In genomic region chr15:38253448-38253847, GRCh38 we compare ENCODE assay signal across 8 cellular contexts. TPM values are rescaled to one million over a fixed set of nuclear protein-coding genes. Genes with fewer than 3 reads are reported as not detected.
DNase-seq lines count a peak whose midpoint lies in the region; ATAC-seq and TF ChIP-seq lines count a peak whose summit lies in the region.

No MANE protein-coding gene starts in this region.

- peaks cover 44% of the 10 kb centered on the region for H3K4me1 Mint-ChIP-seq in HFFc6 (ENCODE audit: low read depth)
- peaks cover 23% of the 10 kb centered on the region for H3K4me1 Mint-ChIP-seq in activated CD8-positive, alpha-beta T cell treated with anti-CD3 and anti-CD28 coated beads for 36 hours (ENCODE audit: low read depth)

- DNase-seq in AG20443 (ENCODE audit: low spot score) (peak; percentile 15), HFFc6 (peak; percentile 69), fibroblast of villous mesenchyme (ENCODE audit: low read depth) (peak; percentile 64), prostate gland (ENCODE audit: low spot score) (peak; percentile 20), NCI-H1417 treated with DMSO at 0.1 percent for 48 hours (lab: John Stamatoyannopoulos, UW) (no peak)
- peak; percentile 18 for DNase-seq in activated CD8-positive, alpha-beta T cell treated with anti-CD3 and anti-CD28 coated beads for 36 hours

- peak overlapping the region; percentile 95 for H3K27ac Mint-ChIP-seq in HFFc6
- H3K27ac Mint-ChIP-seq in activated CD8-positive, alpha-beta T cell treated with anti-CD3 and anti-CD28 coated beads for 36 hours: peak overlapping the region; percentile 58

- H3K4me3 Mint-ChIP-seq in HFFc6: peak overlapping the region; percentile 99
- peak overlapping the region; percentile 80 for H3K4me3 Mint-ChIP-seq in activated CD8-positive, alpha-beta T cell treated with anti-CD3 and anti-CD28 coated beads for 36 hours

- H3K4me1 ChIP-seq in prostate gland (replicated peaks): no peaks in the 10 kb centered on the region

- CTCF ChIA-PET in activated CD8-positive, alpha-beta T cell treated with anti-CD3 and anti-CD28 coated beads for 36 hours (lab: Charles Lee): interaction anchor here (0.9 to 1.7 kb wide), 3 partner anchors 13 to 437 kb away, joined by 4 to 7 read pairs (median 4); no protein-coding TSS in a partner anchor

- no peak for ATAC-seq in activated CD8-positive, alpha-beta T cell treated with anti-CD3 and anti-CD28 coated beads for 36 hours
- ATAC-seq in HG02884 (IDR thresholded peaks at IDR 0.05; ENCODE audit: unreplicated experiment): no peak
- no peak for ATAC-seq in GM18870 (IDR thresholded peaks at IDR 0.05; ENCODE audit: unreplicated experiment)

- no peaks in the 10 kb centered on the region for H3K27me3 ChIP-seq in prostate gland (replicated peaks; ENCODE audit: insufficient read depth)

- H3K9me3 ChIP-seq in prostate gland: no peaks in the 10 kb centered on the region

- H3K36me3 ChIP-seq in prostate gland: no peaks in the 10 kb centered on the region

- POLR2A ChIA-PET in activated CD8-positive, alpha-beta T cell treated with anti-CD3 and anti-CD28 coated beads for 36 hours (lab: Charles Lee): no interaction called here

- intact Hi-C loops in activated CD8-positive, alpha-beta T cell treated with anti-CD3 and anti-CD28 coated beads for 36 hours (cut with micrococcal nuclease): loop anchor here (10.0 kb wide), 2 partner anchors 61 to 189 kb away; no protein-coding TSS in a partner anchor
- intact Hi-C loops in prostate gland (cut with DNase I): loop anchor here (5.0 kb wide), 2 partner anchors 99 to 181 kb away; no protein-coding TSS in a partner anchor

- peak overlapping the region; percentile 93 to 97 for H3K27ac ChIP-seq in prostate gland

- peaks cover 4% of the 10 kb centered on the region for H3K27me3 Mint-ChIP-seq in HFFc6 (ENCODE audit: insufficient read depth)
- H3K27me3 Mint-ChIP-seq in activated CD8-positive, alpha-beta T cell treated with anti-CD3 and anti-CD28 coated beads for 36 hours: peaks cover 29% of the 10 kb centered on the region

- TF ChIP-seq CTCF in HFFc6 (IDR thresholded peaks at IDR 0.05) (no peak), fibroblast of villous mesenchyme (IDR thresholded peaks at IDR 0.05; ENCODE audit: insufficient read depth, low read depth, low read length) (no peak), prostate gland (IDR thresholded peaks at IDR 0.05) (no peak)
- TF ChIP-seq CTCF in activated CD8-positive, alpha-beta T cell treated with anti-CD3 and anti-CD28 coated beads for 36 hours (IDR thresholded peaks at IDR 0.05): no peak

- TF ChIP-seq POLR2A in prostate gland (IDR thresholded peaks at IDR 0.05): peak; percentile 9

- WGBS in prostate gland: 0% methylated on average over 5 of the region's 5 CpGs

- no peaks in the 10 kb centered on the region for H3K9me3 Mint-ChIP-seq in HFFc6
- no peaks in the 10 kb centered on the region for H3K9me3 Mint-ChIP-seq in activated CD8-positive, alpha-beta T cell treated with anti-CD3 and anti-CD28 coated beads for 36 hours

- peaks cover 15% of the 10 kb centered on the region for H3K36me3 Mint-ChIP-seq in HFFc6 (ENCODE audit: low read depth)
- no peaks in the 10 kb centered on the region for H3K36me3 Mint-ChIP-seq in activated CD8-positive, alpha-beta T cell treated with anti-CD3 and anti-CD28 coated beads for 36 hours (ENCODE audit: low read depth)

- H3K4me3 ChIP-seq in fibroblast of villous mesenchyme (ENCODE audit: low read depth, low read length): peak overlapping the region; percentile 96
- H3K4me3 ChIP-seq in prostate gland: peak overlapping the region; percentile 86 to 94

RNA-seq across cellular contexts. Expression of gene SPRED1, which starts 0.8 kb away (rescaled TPM):
- 10 to 100 TPM; 39.9 to 46.0 (median 41.7) TPM for total RNA-seq in HFFc6 (2021; fragmentation: NEBNext Ultra II Directional; extraction: Animal tissue kit (Norgen Biotek cat#: 25700))
- total RNA-seq in activated CD8-positive, alpha-beta T cell treated with anti-CD3 and anti-CD28 coated beads for 36 hours: under 1 TPM; 0.77 to 0.96 TPM
- total RNA-seq in fibroblast of villous mesenchyme: 45.4 and 55.7 TPM in 2 replicates
- total RNA-seq in prostate gland: 10 to 100 TPM in 1 of 2 donors, 1 to 10 TPM in 1; 9.5 to 13.3 TPM

Comparison
In these comparisons a context has a peak if more than half of its experiments do, and no peak if none do; other contexts are left out.
1. RNA of gene SPRED1, which starts 0.8 kb away (total RNA-seq): 45.4 to 55.7 TPM in fibroblast of villous mesenchyme, 39.9 to 46.0 TPM in HFFc6 and 9.5 to 13.3 TPM in prostate gland; 0.77 to 0.96 TPM in activated CD8-positive, alpha-beta T cell treated with anti-CD3 and anti-CD28 coated beads for 36 hours; every median in the first group is over 4 times any median in the second.